ENCODE assay signal across 23 cellular contexts in the genomic region with DNA sequence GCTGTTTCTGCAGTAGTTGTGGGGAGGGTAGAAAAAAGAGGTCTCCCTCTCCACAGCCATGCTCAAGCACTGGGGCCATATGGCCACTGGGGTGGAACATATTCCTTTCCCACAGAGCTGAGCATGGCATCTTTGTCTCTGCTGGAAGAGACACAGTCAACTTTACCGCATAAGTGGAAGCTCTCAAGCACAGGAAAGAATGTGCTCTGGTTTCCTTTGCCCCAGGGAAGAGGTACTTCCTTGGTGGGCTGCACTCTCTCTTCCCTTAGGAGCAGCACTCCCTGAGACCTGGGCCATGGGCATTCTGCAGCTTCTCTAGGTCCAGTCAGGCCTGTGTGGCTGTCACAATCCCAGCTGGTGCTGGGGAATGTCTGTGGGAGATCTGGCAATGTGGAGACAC.
"Had no signal": no experiment of that assay in that cellular context is flagged by ENCODE, and none has a peak within 500 bp of the region (broad histone marks: within the 10 kb centered on the region; RNA-seq: fewer than 3 reads in every experiment).

No MANE protein-coding gene starts in this region.

- H3K27ac Mint-ChIP-seq: activated naive CD4-positive, alpha-beta T cell treated with anti-CD3 and anti-CD28 coated beads, Interleukin-2, amount 50 U/mL, for 72 hours; immature natural killer cell; nephron progenitor cell; stimulated activated memory B cell treated with anti-CD40 and anti-IgM and Interleukin-4, amounts not matched to agents 10 μg/mL and 1 μg/mL and 100 μg/mL, for 72 hours; T-helper 2 cell treated with Interferon-gamma antibody and Interleukin-4, amounts not matched to agents 5 μg/mL and 100 μg/mL, for 36 hours had no signal

- H3K27me3 ChIP-seq: ascending aorta, brain microvascular endothelial cell, sigmoid colon, transverse colon, vagina had no signal

- H3K9me3 Mint-ChIP-seq: T-helper 2 cell treated with Interferon-gamma antibody and Interleukin-4, amounts not matched to agents 5 μg/mL and 100 μg/mL, for 36 hours had no signal

- H3K36me3 Mint-ChIP-seq: immature natural killer cell; stimulated activated memory B cell treated with anti-CD40 and anti-IgM and Interleukin-4, amounts not matched to agents 10 μg/mL and 1 μg/mL and 100 μg/mL, for 72 hours had no signal

- H3K9me3 ChIP-seq: sigmoid colon, transverse colon had no signal

- H3K36me3 ChIP-seq: ascending aorta, brain microvascular endothelial cell, sigmoid colon, transverse colon, vagina, WERI-Rb-1 had no signal

- ATAC-seq: stimulated activated memory B cell treated with anti-CD40 and anti-IgM and Interleukin-4, amounts not matched to agents 10 μg/mL and 1 μg/mL and 100 μg/mL, for 72 hours had no signal

- H3K4me1 ChIP-seq: ascending aorta, transverse colon, vagina had no signal

- DNase-seq: activated CD4-positive, alpha-beta T cell treated with anti-CD3 and anti-CD28 coated beads, Interleukin-2, amount 50 U/mL, for 1 hour; activated CD4-positive, CD25-positive, alpha-beta regulatory T cell treated with anti-CD3 and anti-CD28 coated beads, Interleukin-2, amount 50 U/mL, for 72 hours; activated T-cell treated with anti-CD3 and anti-CD28 coated beads, Interleukin-2, amount 50 U/mL, for 1 hour; brain microvascular endothelial cell; dermis blood vessel endothelial cell; effector memory CD4-positive, alpha-beta T cell; foreskin melanocyte; immature natural killer cell; mesenchymal stem cell; nephron progenitor cell; occipital lobe; posterior cingulate gyrus; sigmoid colon; stimulated activated CD4-positive, alpha-beta T cell treated with anti-CD3 and anti-CD28 coated beads, Interleukin-15, amount 100 ng/mL, for 24 hours; transverse colon; WERI-Rb-1 had no signal

- H3K4me1 Mint-ChIP-seq: immature natural killer cell; nephron progenitor cell; stimulated activated memory B cell treated with anti-CD40 and anti-IgM and Interleukin-4, amounts not matched to agents 10 μg/mL and 1 μg/mL and 100 μg/mL, for 72 hours had no signal

- H3K4me3 Mint-ChIP-seq: immature natural killer cell; nephron progenitor cell; stimulated activated memory B cell treated with anti-CD40 and anti-IgM and Interleukin-4, amounts not matched to agents 10 μg/mL and 1 μg/mL and 100 μg/mL, for 72 hours; T-helper 2 cell treated with Interferon-gamma antibody and Interleukin-4, amounts not matched to agents 5 μg/mL and 100 μg/mL, for 36 hours had no signal

- H3K27ac ChIP-seq: ascending aorta, brain microvascular endothelial cell, sigmoid colon, transverse colon, vagina had no signal

- H3K4me3 ChIP-seq: ascending aorta, sigmoid colon, smooth muscle cell, transverse colon, vagina had no signal

- FAIRE-seq: TTC549 had no signal

- H3K4me2 ChIP-seq: smooth muscle cell had no signal
